ENCODE assay signal across 14 cellular contexts in genomic region chr3:42515391-42515916, GRCh38. TPM values are rescaled to one million over a fixed set of nuclear protein-coding genes. Genes with fewer than 3 reads are reported as not detected.
DNase-seq lines count a peak whose midpoint lies in the region; ATAC-seq, FAIRE-seq and TF ChIP-seq lines count a peak whose summit lies in the region.
"Had no signal": no experiment of that assay in that cellular context is flagged by ENCODE, and none has a peak within 500 bp of the region (broad histone marks: within the 10 kb centered on the region; RNA-seq: fewer than 3 reads in every experiment).

No MANE protein-coding gene starts in this region.

- H3K36me3 ChIP-seq in BLaER1 treated with 17β-estradiol and CSF1 and Interleukin-3, amounts not matched to agents 10 nM and 100 nM, result peaks cover 0 to 11% (median 0%) of the 10 kb centered on the region in 11 experiments; a peak in 2 of 22 replicates
- no peaks in the 10 kb centered on the region for H3K36me3 ChIP-seq in bronchial epithelial cell (ENCODE audit: control insufficient read depth, insufficient read depth, low read length)

- no peaks in the 10 kb centered on the region for H4K20me1 ChIP-seq in BLaER1 treated with 17β-estradiol and CSF1 and Interleukin-3, amounts not matched to agents 10 nM and 100 nM

- H3K9ac ChIP-seq in BLaER1 treated with 17β-estradiol and CSF1 and Interleukin-3, amounts not matched to agents 10 nM and 100 nM, result no peak overlapping the region

- H3K9me3 ChIP-seq in BLaER1 treated with 17β-estradiol and CSF1 and Interleukin-3, amounts not matched to agents 10 nM and 100 nM (replicated peaks in 1 of 11), result no peaks in the 10 kb centered on the region

- peak overlapping the region; percentile 6 to 58 (median 39); a peak in 20 of 22 replicates for H3K4me2 ChIP-seq in BLaER1 treated with 17β-estradiol and CSF1 and Interleukin-3, amounts not matched to agents 10 nM and 100 nM

- H3K27me3 ChIP-seq in BLaER1 treated with 17β-estradiol and CSF1 and Interleukin-3, amounts not matched to agents 10 nM and 100 nM, result no peaks in the 10 kb centered on the region
- no peaks in the 10 kb centered on the region for H3K27me3 ChIP-seq in bronchial epithelial cell (ENCODE audit: control insufficient read depth, insufficient read depth, low read length)

- peak; percentile 100 for FAIRE-seq in bronchial epithelial cell (lab: Jason Lieb, UNC)
- FAIRE-seq: GM12878, TTC549 had no signal

- peaks cover 47 to 68% (median 64%) of the 10 kb centered on the region in 10 experiments for H3K4me1 ChIP-seq in BLaER1 treated with 17β-estradiol and CSF1 and Interleukin-3, amounts not matched to agents 10 nM and 100 nM

- ATAC-seq in left ventricle myocardium superior (peak; percentile 94), GM18868 (IDR thresholded peaks at IDR 0.05; ENCODE audit: unreplicated experiment) (no peak), HG03520 (IDR thresholded peaks at IDR 0.05; ENCODE audit: unreplicated experiment) (no peak)
- ATAC-seq: activated naive CD8-positive, alpha-beta T cell treated with anti-CD3 and anti-CD28 coated beads, Interleukin-2, amount 50 U/mL, for 24 hours; GM12878 had no signal

- H3K4me3 ChIP-seq in BLaER1 treated with 17β-estradiol and CSF1 and Interleukin-3, amounts not matched to agents 10 nM and 100 nM, result no peak overlapping the region
- H3K4me3 ChIP-seq in bronchial epithelial cell (ENCODE audit: low read depth, low read length), result no peak overlapping the region
- H3K4me3 ChIP-seq: GM12878 had no signal

- no peak for TF ChIP-seq CTCF in bronchial epithelial cell (IDR thresholded peaks at IDR 0.05; ENCODE audit: insufficient read depth, low read length, severe bottlenecking)

- H3K27ac ChIP-seq in BLaER1 treated with 17β-estradiol and CSF1 and Interleukin-3, amounts not matched to agents 10 nM and 100 nM, result 0 out of 22 replicates have a peak overlapping the region, but pooled peaks of 3 of the 11 experiments have one; percentile 4 to 10 (median 8)

- DNase-seq in bronchial epithelial cell (ENCODE audit: low read depth) (peak; percentile 99), left ventricle myocardium superior (peak; percentile 88), putamen (ENCODE audit: low spot score) (peak; percentile 48), AG08396 (ENCODE audit: low spot score) (no peak), foreskin melanocyte (no peak)
- DNase-seq: activated naive CD8-positive, alpha-beta T cell treated with anti-CD3 and anti-CD28 coated beads, Interleukin-2, amount 50 U/mL, for 24 hours; DMS153; mesendoderm; NCI-H2171 treated with DMSO at 0.1 percent for 48 hours had no signal

- intact Hi-C loops in left ventricle myocardium superior (cut with micrococcal nuclease), result no loop called here

RNA-seq across cellular contexts. Expression of gene VIPR1, which starts 13.0 kb away (rescaled TPM):
- total RNA-seq in bronchial epithelial cell (4.2 and 5.8 TPM in 2 replicates), left ventricle myocardium superior (2.2 TPM)

Comparison
In these comparisons a context has a peak if more than half of its experiments do, and no peak if none do; other contexts are left out.
1. DNase-seq: peak in bronchial epithelial cell (single experiment), left ventricle myocardium superior (single experiment) and putamen (single experiment); none in AG08396 (single experiment) and foreskin melanocyte (single experiment).